ENCODE assay signal across 17 cellular contexts in the genomic region with DNA sequence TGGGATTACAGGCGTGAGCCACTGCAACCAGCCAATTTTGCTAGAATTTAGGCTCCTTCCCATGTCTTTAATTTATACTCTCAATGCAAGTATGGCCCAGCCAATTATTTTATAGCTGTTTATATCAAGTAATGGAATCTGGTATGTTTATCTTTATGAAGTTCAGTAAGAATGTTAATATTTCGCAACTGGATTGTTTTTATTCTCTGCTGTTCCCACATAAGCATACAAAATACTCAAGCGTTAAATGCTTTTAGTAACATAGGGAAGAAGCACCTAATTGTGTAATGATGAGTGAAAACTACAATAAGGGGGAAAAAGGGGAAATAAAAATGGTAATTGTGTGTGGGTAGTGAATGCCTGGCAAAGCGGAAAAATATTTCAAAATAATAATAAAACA. TPM values are rescaled to one million over a fixed set of nuclear protein-coding genes. Genes with fewer than 3 reads are reported as not detected.
DNase-seq lines count a peak whose midpoint lies in the region; ATAC-seq and TF ChIP-seq lines count a peak whose summit lies in the region.
"Had no signal": no experiment of that assay in that cellular context is flagged by ENCODE, and none has a peak within 500 bp of the region (broad histone marks: within the 10 kb centered on the region; RNA-seq: fewer than 3 reads in every experiment).

No MANE protein-coding gene starts in this region.

- H3K36me3 Mint-ChIP-seq in immature natural killer cell = peaks cover 19 to 24% (median 19%) of the 10 kb centered on the region in 3 donors
- H3K36me3 Mint-ChIP-seq in activated naive CD8-positive, alpha-beta T cell treated with anti-CD3 and anti-CD28 coated beads, Interleukin-2, amount 50 U/mL, for 24 hours (ENCODE audit: low read depth) = peaks cover 35% of the 10 kb centered on the region

- no peak overlapping the region for H3K27ac Mint-ChIP-seq in immature natural killer cell
- no peak overlapping the region for H3K27ac Mint-ChIP-seq in activated naive CD8-positive, alpha-beta T cell treated with anti-CD3 and anti-CD28 coated beads, Interleukin-2, amount 50 U/mL, for 24 hours
- H3K27ac Mint-ChIP-seq: activated CD4-positive, alpha-beta T cell treated with anti-CD3 and anti-CD28 coated beads, Interleukin-2, amount 10 ng/mL, durations not matched to agents 7 days and 5 days; activated naive CD4-positive, alpha-beta T cell treated with anti-CD3 and anti-CD28 coated beads, Interleukin-2, amount 50 U/mL, for 24 hours had no signal

- H3K4me1 Mint-ChIP-seq in immature natural killer cell = peaks cover 4 to 23% of the 10 kb centered on the region in 2 donors
- peaks cover 16% of the 10 kb centered on the region for H3K4me1 Mint-ChIP-seq in activated naive CD8-positive, alpha-beta T cell treated with anti-CD3 and anti-CD28 coated beads, Interleukin-2, amount 50 U/mL, for 24 hours

- no peaks in the 10 kb centered on the region for H3K9me3 Mint-ChIP-seq in immature natural killer cell
- no peaks in the 10 kb centered on the region for H3K9me3 Mint-ChIP-seq in activated naive CD8-positive, alpha-beta T cell treated with anti-CD3 and anti-CD28 coated beads, Interleukin-2, amount 50 U/mL, for 24 hours
- H3K9me3 Mint-ChIP-seq: activated CD4-positive, alpha-beta T cell treated with anti-CD3 and anti-CD28 coated beads, Interleukin-2, amount 10 ng/mL, durations not matched to agents 7 days and 5 days; activated naive CD4-positive, alpha-beta T cell treated with anti-CD3 and anti-CD28 coated beads, Interleukin-2, amount 50 U/mL, for 24 hours had no signal

- no peak for TF ChIP-seq CTCF in choroid plexus epithelial cell (conservative IDR thresholded peaks at IDR 0.05; ENCODE audit: low read depth, low read length)
- no peak for TF ChIP-seq CTCF in body of pancreas (IDR thresholded peaks at IDR 0.05)

- intact Hi-C loops in body of pancreas (cut with DNase I) = no loop called here

- no peak for ATAC-seq in activated naive CD8-positive, alpha-beta T cell treated with anti-CD3 and anti-CD28 coated beads, Interleukin-2, amount 50 U/mL, for 24 hours
- ATAC-seq in GM18909 (IDR thresholded peaks at IDR 0.05; ENCODE audit: poor library complexity, unreplicated experiment) (no peak), body of pancreas (no peak)
- ATAC-seq: pancreas, PC-3 had no signal

- no peak for TF ChIP-seq POLR2A in body of pancreas (IDR thresholded peaks at IDR 0.05)

- WGBS in body of pancreas, 2 donors = 71 to 94% methylated on average over 4 of the region's 4 CpGs

- H3K4me1 ChIP-seq in body of pancreas = no peaks in the 10 kb centered on the region

- peaks cover 0 to 1% (median 0%) of the 10 kb centered on the region in 3 donors for H3K27me3 Mint-ChIP-seq in immature natural killer cell (ENCODE audit: low read depth in 3 of 3)
- no peaks in the 10 kb centered on the region for H3K27me3 Mint-ChIP-seq in activated naive CD8-positive, alpha-beta T cell treated with anti-CD3 and anti-CD28 coated beads, Interleukin-2, amount 50 U/mL, for 24 hours
- H3K27me3 Mint-ChIP-seq: activated CD4-positive, alpha-beta T cell treated with anti-CD3 and anti-CD28 coated beads, Interleukin-2, amount 10 ng/mL, durations not matched to agents 7 days and 5 days; activated naive CD4-positive, alpha-beta T cell treated with anti-CD3 and anti-CD28 coated beads, Interleukin-2, amount 50 U/mL, for 24 hours had no signal

- no peak overlapping the region for H3K4me3 Mint-ChIP-seq in immature natural killer cell
- no peak overlapping the region for H3K4me3 Mint-ChIP-seq in activated naive CD8-positive, alpha-beta T cell treated with anti-CD3 and anti-CD28 coated beads, Interleukin-2, amount 50 U/mL, for 24 hours
- H3K4me3 Mint-ChIP-seq: activated CD4-positive, alpha-beta T cell treated with anti-CD3 and anti-CD28 coated beads, Interleukin-2, amount 10 ng/mL, durations not matched to agents 7 days and 5 days; activated naive CD4-positive, alpha-beta T cell treated with anti-CD3 and anti-CD28 coated beads, Interleukin-2, amount 50 U/mL, for 24 hours had no signal

- H3K9me3 ChIP-seq in body of pancreas = no peaks in the 10 kb centered on the region
- H3K9me3 ChIP-seq: pancreas, thoracic aorta had no signal

- no peaks in the 10 kb centered on the region for H3K27me3 ChIP-seq in body of pancreas
- H3K27me3 ChIP-seq: pancreas had no signal

- H3K27ac ChIP-seq in body of pancreas = no peak overlapping the region
- H3K27ac ChIP-seq: pancreas, SK-N-MC, thoracic aorta had no signal

- DNase-seq in GF-D8 (lab: John Stamatoyannopoulos, UW) = peak; percentile 1
- peak; percentile 64 for DNase-seq in NOMO-1 treated with dmso at 0.1 percent for 144 hours (lab: John Stamatoyannopoulos, UW; ENCODE audit: unreplicated experiment)
- DNase-seq in choroid plexus epithelial cell (ENCODE audit: low read depth) = peak; percentile 65
- peak; percentile 10 for DNase-seq in skeletal muscle cell (ENCODE audit: low read depth)
- no peak for DNase-seq in immature natural killer cell
- no peak for DNase-seq in activated naive CD8-positive, alpha-beta T cell treated with anti-CD3 and anti-CD28 coated beads, Interleukin-2, amount 50 U/mL, for 24 hours
- no peak for DNase-seq in body of pancreas
- DNase-seq: activated CD4-positive, alpha-beta T cell treated with anti-CD3 and anti-CD28 coated beads, Interleukin-2, amount 10 ng/mL, durations not matched to agents 7 days and 5 days; activated T-cell treated with anti-CD3 and anti-CD28 coated beads for 4 hours; KG1; NCI-H345; pancreas; PC-3 had no signal

- no peak overlapping the region for H3K4me3 ChIP-seq in choroid plexus epithelial cell (ENCODE audit: low read depth, low read length)
- no peak overlapping the region for H3K4me3 ChIP-seq in skeletal muscle cell (ENCODE audit: low read depth, low read length)
- H3K4me3 ChIP-seq in body of pancreas = no peak overlapping the region
- H3K4me3 ChIP-seq: pancreas, SK-N-MC, thoracic aorta had no signal

- H3K36me3 ChIP-seq in body of pancreas (replicated peaks in 1 of 2; ENCODE audit: insufficient read depth in 1 of 2, low read depth in 2 of 2) = peaks cover 0 to 4% of the 10 kb centered on the region in 2 donors

RNA-seq across cellular contexts. Expression of a gene that starts 21.3 kb away (rescaled TPM):
- polyA plus RNA-seq in immature natural killer cell = 10 to 100 TPM; 12.1 to 46.7 (median 20.6) TPM
- 10 to 100 TPM; 27.0 to 75.5 TPM for total RNA-seq in body of pancreas

Comparison
In these comparisons a context has a peak if more than half of its experiments do, and no peak if none do; other contexts are left out.
1. DNase-seq: peak in GF-D8 (single experiment), NOMO-1 treated with dmso at 0.1 percent for 144 hours (single experiment), choroid plexus epithelial cell (single experiment) and skeletal muscle cell (single experiment); none in immature natural killer cell (0 of 3), activated naive CD8-positive, alpha-beta T cell treated with anti-CD3 and anti-CD28 coated beads, Interleukin-2, amount 50 U/mL, for 24 hours (single experiment) and body of pancreas (0 of 4).